Comparison of ENCODE assay signal across 11 cellular contexts in the genomic region with DNA sequence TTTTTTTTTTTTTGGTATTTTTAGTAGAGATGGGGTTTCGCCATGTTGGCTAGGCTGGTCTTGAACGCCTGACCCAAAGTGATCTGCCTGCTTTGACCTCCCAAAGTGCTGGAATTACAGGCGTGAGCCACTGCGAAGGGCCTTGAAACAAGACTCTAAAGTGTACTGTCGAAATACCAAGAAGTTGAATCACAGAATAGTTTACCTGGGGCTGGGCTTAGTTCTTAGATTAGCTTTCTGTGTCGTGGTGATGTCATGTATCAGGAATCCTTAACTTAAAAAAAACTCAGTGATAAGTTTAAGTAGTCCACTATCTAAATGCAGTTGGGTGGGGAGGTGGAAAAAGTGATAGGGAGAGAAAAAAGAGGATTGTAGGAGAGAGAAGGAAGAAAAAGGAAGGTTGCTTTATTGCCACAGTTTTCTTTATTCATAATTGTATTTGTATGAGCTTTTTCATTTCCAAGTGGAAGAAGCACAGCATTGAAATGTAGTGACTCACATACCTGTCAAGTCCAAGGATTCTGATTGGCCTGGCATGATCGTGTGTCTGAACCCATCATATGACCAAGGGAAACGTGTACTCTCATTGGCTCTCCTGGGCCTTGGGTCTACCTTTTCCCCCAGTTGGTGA. TPM values are rescaled to one million over a fixed set of nuclear protein-coding genes. Genes with fewer than 3 reads are reported as not detected.
DNase-seq lines count a peak whose midpoint lies in the region; ATAC-seq and TF ChIP-seq lines count a peak whose summit lies in the region.
"Had no signal": no experiment of that assay in that cellular context is flagged by ENCODE, and none has a peak within 500 bp of the region (broad histone marks: within the 10 kb centered on the region; RNA-seq: fewer than 3 reads in every experiment).

No MANE protein-coding gene starts in this region.

- H3K4me3 ChIP-seq in thyroid gland (replicated peaks in 1 of 3) = no peak overlapping the region

- no peaks in the 10 kb centered on the region for H3K36me3 ChIP-seq in thyroid gland

- H3K9me3 Mint-ChIP-seq in WTC11 = peaks cover 3% of the 10 kb centered on the region; the same call in 1 of the 2 replicates

- peak overlapping the region; percentile 89 for H3K27ac Mint-ChIP-seq in WTC11

- intact Hi-C loops in thyroid gland (cut with DNase I) = no loop called here

- H3K9me3 ChIP-seq in thyroid gland = no peaks in the 10 kb centered on the region

- peak; percentile 22 for DNase-seq in SIG-M5 treated with dmso at 0.1 percent for 504 hours (lab: John Stamatoyannopoulos, UW; ENCODE audit: unreplicated experiment)
- DNase-seq in SIG-M5 (lab: John Stamatoyannopoulos, UW) = no peak
- no peak for DNase-seq in WTC11 (ENCODE audit: low spot score)
- DNase-seq in iPS-NIHi11 (ENCODE audit: low spot score) = peak; percentile 50
- peak; percentile 15 to 44 for DNase-seq in thyroid gland
- DNase-seq in inferior parietal cortex (ENCODE audit: extremely low spot score) = no peak
- no peak for DNase-seq in hippocampal formation (lab: John Stamatoyannopoulos, UW)
- DNase-seq in NCI-H510A (lab: John Stamatoyannopoulos, UW) = no peak
- DNase-seq: activated T-cell treated with anti-CD3 and anti-CD28 coated beads, Interleukin-2, amount 50 U/mL, for 1 hour; AML-193; NCI-H748 treated with DMSO at 0.1 percent for 48 hours had no signal

- peaks cover 30 to 39% of the 10 kb centered on the region in 2 donors for H3K4me1 ChIP-seq in thyroid gland

- H3K36me3 Mint-ChIP-seq in WTC11 = peaks cover 5% of the 10 kb centered on the region

- WGBS in thyroid gland, 2 donors = 76 to 82% methylated on average over 8 of the region's 8 CpGs

- no peaks in the 10 kb centered on the region for H3K27me3 Mint-ChIP-seq in WTC11 (ENCODE audit: low read depth)

- CTCF ChIA-PET in WTC11 (lab: Charles Lee) = interaction anchor here (0.8 kb wide), 1 partner anchor 50 kb away, joined by 5 read pairs; no protein-coding TSS in a partner anchor

- no peak for TF ChIP-seq POLR2A in thyroid gland (IDR thresholded peaks at IDR 0.05)

- POLR2A ChIA-PET in WTC11 (lab: Charles Lee) = no interaction called here

- H3K27ac ChIP-seq in thyroid gland = peak overlapping the region in 2 of 3 donors; percentile 35 to 39

- TF ChIP-seq CTCF in WTC11 (IDR thresholded peaks at IDR 0.05) (no peak), thyroid gland (IDR thresholded peaks at IDR 0.05) (no peak)

- no peaks in the 10 kb centered on the region for H3K27me3 ChIP-seq in thyroid gland

- H3K4me1 Mint-ChIP-seq in WTC11 = peaks cover 73% of the 10 kb centered on the region

- no peak overlapping the region for H3K4me3 Mint-ChIP-seq in WTC11

- peak; percentile 45 for ATAC-seq in WTC11

TF ChIP-seq in WTC11, 78 proteins besides CTCF, POLR2A, EP300 and RAD21:
- TF ChIP-seq, protein P1, sequence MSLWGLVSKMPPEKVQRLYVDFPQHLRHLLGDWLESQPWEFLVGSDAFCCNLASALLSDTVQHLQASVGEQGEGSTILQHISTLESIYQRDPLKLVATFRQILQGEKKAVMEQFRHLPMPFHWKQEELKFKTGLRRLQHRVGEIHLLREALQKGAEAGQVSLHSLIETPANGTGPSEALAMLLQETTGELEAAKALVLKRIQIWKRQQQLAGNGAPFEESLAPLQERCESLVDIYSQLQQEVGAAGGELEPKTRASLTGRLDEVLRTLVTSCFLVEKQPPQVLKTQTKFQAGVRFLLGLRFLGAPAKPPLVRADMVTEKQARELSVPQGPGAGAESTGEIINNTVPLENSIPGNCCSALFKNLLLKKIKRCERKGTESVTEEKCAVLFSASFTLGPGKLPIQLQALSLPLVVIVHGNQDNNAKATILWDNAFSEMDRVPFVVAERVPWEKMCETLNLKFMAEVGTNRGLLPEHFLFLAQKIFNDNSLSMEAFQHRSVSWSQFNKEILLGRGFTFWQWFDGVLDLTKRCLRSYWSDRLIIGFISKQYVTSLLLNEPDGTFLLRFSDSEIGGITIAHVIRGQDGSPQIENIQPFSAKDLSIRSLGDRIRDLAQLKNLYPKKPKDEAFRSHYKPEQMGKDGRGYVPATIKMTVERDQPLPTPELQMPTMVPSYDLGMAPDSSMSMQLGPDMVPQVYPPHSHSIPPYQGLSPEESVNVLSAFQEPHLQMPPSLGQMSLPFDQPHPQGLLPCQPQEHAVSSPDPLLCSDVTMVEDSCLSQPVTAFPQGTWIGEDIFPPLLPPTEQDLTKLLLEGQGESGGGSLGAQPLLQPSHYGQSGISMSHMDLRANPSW (CRISPR knock-in tag; conservative IDR thresholded peaks at IDR 0.05; ENCODE audit: low read depth) = no peak
- TF ChIP-seq NFYB (CRISPR knock-in tag; conservative IDR thresholded peaks at IDR 0.05; ENCODE audit: low read depth) (no peak), TCF7 (CRISPR knock-in tag; IDR thresholded peaks at IDR 0.05; ENCODE audit: low read depth) (no peak), FOXP1 (CRISPR knock-in tag; IDR thresholded peaks at IDR 0.05; ENCODE audit: borderline replicate concordance) (no peak), NFATC4 (CRISPR knock-in tag; IDR thresholded peaks at IDR 0.05) (no peak), TP53 (CRISPR knock-in tag; IDR thresholded peaks at IDR 0.05) (no peak), MYBL2 (CRISPR knock-in tag; IDR thresholded peaks at IDR 0.05) (no peak), ATF1 (CRISPR knock-in tag; IDR thresholded peaks at IDR 0.05) (no peak), GTF2I (CRISPR knock-in tag; conservative IDR thresholded peaks at IDR 0.05) (no peak), CREM (CRISPR knock-in tag; IDR thresholded peaks at IDR 0.05) (no peak), NR1H2 (CRISPR knock-in tag; IDR thresholded peaks at IDR 0.05) (no peak), MXD4 (CRISPR knock-in tag; IDR thresholded peaks at IDR 0.05; ENCODE audit: borderline replicate concordance) (no peak), SMAD4 (CRISPR knock-in tag; IDR thresholded peaks at IDR 0.05) (no peak)
- TF ChIP-seq, protein P2, sequence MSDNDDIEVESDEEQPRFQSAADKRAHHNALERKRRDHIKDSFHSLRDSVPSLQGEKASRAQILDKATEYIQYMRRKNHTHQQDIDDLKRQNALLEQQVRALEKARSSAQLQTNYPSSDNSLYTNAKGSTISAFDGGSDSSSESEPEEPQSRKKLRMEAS (CRISPR knock-in tag; IDR thresholded peaks at IDR 0.05) = no peak
- TF ChIP-seq, protein P3, sequence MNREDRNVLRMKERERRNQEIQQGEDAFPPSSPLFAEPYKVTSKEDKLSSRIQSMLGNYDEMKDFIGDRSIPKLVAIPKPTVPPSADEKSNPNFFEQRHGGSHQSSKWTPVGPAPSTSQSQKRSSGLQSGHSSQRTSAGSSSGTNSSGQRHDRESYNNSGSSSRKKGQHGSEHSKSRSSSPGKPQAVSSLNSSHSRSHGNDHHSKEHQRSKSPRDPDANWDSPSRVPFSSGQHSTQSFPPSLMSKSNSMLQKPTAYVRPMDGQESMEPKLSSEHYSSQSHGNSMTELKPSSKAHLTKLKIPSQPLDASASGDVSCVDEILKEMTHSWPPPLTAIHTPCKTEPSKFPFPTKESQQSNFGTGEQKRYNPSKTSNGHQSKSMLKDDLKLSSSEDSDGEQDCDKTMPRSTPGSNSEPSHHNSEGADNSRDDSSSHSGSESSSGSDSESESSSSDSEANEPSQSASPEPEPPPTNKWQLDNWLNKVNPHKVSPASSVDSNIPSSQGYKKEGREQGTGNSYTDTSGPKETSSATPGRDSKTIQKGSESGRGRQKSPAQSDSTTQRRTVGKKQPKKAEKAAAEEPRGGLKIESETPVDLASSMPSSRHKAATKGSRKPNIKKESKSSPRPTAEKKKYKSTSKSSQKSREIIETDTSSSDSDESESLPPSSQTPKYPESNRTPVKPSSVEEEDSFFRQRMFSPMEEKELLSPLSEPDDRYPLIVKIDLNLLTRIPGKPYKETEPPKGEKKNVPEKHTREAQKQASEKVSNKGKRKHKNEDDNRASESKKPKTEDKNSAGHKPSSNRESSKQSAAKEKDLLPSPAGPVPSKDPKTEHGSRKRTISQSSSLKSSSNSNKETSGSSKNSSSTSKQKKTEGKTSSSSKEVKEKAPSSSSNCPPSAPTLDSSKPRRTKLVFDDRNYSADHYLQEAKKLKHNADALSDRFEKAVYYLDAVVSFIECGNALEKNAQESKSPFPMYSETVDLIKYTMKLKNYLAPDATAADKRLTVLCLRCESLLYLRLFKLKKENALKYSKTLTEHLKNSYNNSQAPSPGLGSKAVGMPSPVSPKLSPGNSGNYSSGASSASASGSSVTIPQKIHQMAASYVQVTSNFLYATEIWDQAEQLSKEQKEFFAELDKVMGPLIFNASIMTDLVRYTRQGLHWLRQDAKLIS (CRISPR knock-in tag; IDR thresholded peaks at IDR 0.05; ENCODE audit: borderline replicate concordance) = no peak
- TF ChIP-seq, protein P4, sequence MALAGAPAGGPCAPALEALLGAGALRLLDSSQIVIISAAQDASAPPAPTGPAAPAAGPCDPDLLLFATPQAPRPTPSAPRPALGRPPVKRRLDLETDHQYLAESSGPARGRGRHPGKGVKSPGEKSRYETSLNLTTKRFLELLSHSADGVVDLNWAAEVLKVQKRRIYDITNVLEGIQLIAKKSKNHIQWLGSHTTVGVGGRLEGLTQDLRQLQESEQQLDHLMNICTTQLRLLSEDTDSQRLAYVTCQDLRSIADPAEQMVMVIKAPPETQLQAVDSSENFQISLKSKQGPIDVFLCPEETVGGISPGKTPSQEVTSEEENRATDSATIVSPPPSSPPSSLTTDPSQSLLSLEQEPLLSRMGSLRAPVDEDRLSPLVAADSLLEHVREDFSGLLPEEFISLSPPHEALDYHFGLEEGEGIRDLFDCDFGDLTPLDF (CRISPR knock-in tag; IDR thresholded peaks at IDR 0.05) = no peak
TF ChIP-seq in WTC11: peak in this region for 0.

RNA-seq across cellular contexts. Expression of a gene that starts 13.4 kb away (rescaled TPM):
- 66.0 to 79.4 TPM (median 69.6 TPM) in 3 replicates for total RNA-seq in WTC11 (2021)
- 10 to 100 TPM; 29.6 to 42.2 (median 41.1) TPM for total RNA-seq in thyroid gland

RNA-seq across cellular contexts. Expression of a gene that starts 14.2 kb away (rescaled TPM):
- 21.9 to 31.8 TPM (median 24.7 TPM) in 3 replicates for total RNA-seq in WTC11 (2021)
- total RNA-seq in thyroid gland = 10 to 100 TPM; 27.9 to 53.5 (median 33.9) TPM

Comparison
In these comparisons a context has a peak if more than half of its experiments do, and no peak if none do; other contexts are left out.
1. DNase-seq: peak in SIG-M5 treated with dmso at 0.1 percent for 504 hours (single experiment), iPS-NIHi11 (single experiment) and thyroid gland (2 of 2); none in SIG-M5 (single experiment), WTC11 (single experiment), inferior parietal cortex (single experiment), hippocampal formation (0 of 2) and NCI-H510A (single experiment).